17 cellular contexts compared by ENCODE assay signal in the genomic region with DNA sequence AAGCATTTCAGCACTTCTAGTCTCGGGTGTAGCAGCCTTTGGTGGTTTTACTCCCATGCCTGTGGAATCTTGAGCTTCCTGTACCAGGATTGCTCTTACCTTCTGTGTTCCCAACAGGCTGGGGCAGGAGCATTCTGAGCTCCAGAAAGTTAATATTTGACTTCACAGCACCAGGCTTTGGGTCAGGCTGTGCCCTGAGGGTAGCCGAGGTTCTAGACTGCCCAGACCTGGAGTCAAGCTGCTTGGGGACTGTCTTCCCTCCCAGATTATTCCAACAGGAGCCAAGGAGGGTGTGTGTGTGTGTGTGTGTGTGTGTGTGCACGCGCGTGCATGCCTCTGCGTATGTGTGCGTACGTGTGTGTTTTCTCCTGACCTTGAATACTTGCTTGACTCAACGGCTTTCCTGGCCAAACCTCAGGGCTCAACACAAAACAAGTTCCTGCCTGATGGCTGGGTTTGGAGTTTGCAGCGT.
DNase-seq lines count a peak whose midpoint lies in the region; ATAC-seq and TF ChIP-seq lines count a peak whose summit lies in the region.
"Had no signal": no experiment of that assay in that cellular context is flagged by ENCODE, and none has a peak within 500 bp of the region (broad histone marks: within the 10 kb centered on the region; RNA-seq: fewer than 3 reads in every experiment).

No MANE protein-coding gene starts in this region.

- H3K27me3 ChIP-seq in esophagus muscularis mucosa, result no peaks in the 10 kb centered on the region
- H3K27me3 ChIP-seq in stomach smooth muscle (ENCODE audit: control insufficient read depth in 1 of 2, insufficient read depth in 2 of 2, low read length in 2 of 2), result no peaks in the 10 kb centered on the region

- no peaks in the 10 kb centered on the region for H3K9me3 Mint-ChIP-seq in mesothelial cell of epicardium
- H3K9me3 Mint-ChIP-seq in activated naive CD8-positive, alpha-beta T cell treated with anti-CD3 and anti-CD28 coated beads, Interleukin-2, amount 50 U/mL, for 24 hours, result no peaks in the 10 kb centered on the region

- peaks cover 24% of the 10 kb centered on the region for H3K4me1 Mint-ChIP-seq in mesothelial cell of epicardium
- H3K4me1 Mint-ChIP-seq in activated naive CD8-positive, alpha-beta T cell treated with anti-CD3 and anti-CD28 coated beads, Interleukin-2, amount 50 U/mL, for 24 hours, result peaks cover 32% of the 10 kb centered on the region

- TF ChIP-seq POLR2A in esophagus muscularis mucosa (IDR thresholded peaks at IDR 0.05; ENCODE audit: low read depth), result no peak

- peak overlapping the region; percentile 85 for H3K27ac Mint-ChIP-seq in mesothelial cell of epicardium
- H3K27ac Mint-ChIP-seq in activated naive CD8-positive, alpha-beta T cell treated with anti-CD3 and anti-CD28 coated beads, Interleukin-2, amount 50 U/mL, for 24 hours, result no peak overlapping the region
- H3K27ac Mint-ChIP-seq: activated CD4-positive, alpha-beta T cell treated with anti-CD3 and anti-CD28 coated beads for 36 hours had no signal

- CTCF ChIA-PET in RWPE1 (lab: Yijun Ruan, JAX), result no interaction called here

- intact Hi-C loops in esophagus muscularis mucosa (cut with DNase I) (loop anchor here (5.0 kb wide), 1 partner anchor 96 kb away; the partner anchor contains the start of gene FLNB), posterior cingulate gyrus (cut with DNase I) (no loop called here)

- H3K9me3 ChIP-seq in esophagus muscularis mucosa (no peaks in the 10 kb centered on the region), stomach smooth muscle (ENCODE audit: control insufficient read depth in 2 of 2, low read length in 2 of 2) (no peaks in the 10 kb centered on the region)
- H3K9me3 ChIP-seq: psoas muscle had no signal

- TF ChIP-seq CTCF in RWPE1 (conservative IDR thresholded peaks at IDR 0.05; ENCODE audit: low read depth) (no peak), esophagus muscularis mucosa (IDR thresholded peaks at IDR 0.05) (no peak), mesothelial cell of epicardium (IDR thresholded peaks at IDR 0.05; ENCODE audit: unreplicated experiment) (no peak)

- no peak for TF ChIP-seq EP300 in esophagus muscularis mucosa (IDR thresholded peaks at IDR 0.05)

- H3K4me1 ChIP-seq in esophagus muscularis mucosa (peaks cover 5 to 48% (median 40%) of the 10 kb centered on the region in 4 donors), stomach smooth muscle (ENCODE audit: control insufficient read depth, insufficient read depth, low read length) (peaks cover 29% of the 10 kb centered on the region)
- H3K4me1 ChIP-seq: psoas muscle had no signal

- H3K27me3 Mint-ChIP-seq in mesothelial cell of epicardium (ENCODE audit: low read depth), result no peaks in the 10 kb centered on the region
- no peaks in the 10 kb centered on the region for H3K27me3 Mint-ChIP-seq in activated naive CD8-positive, alpha-beta T cell treated with anti-CD3 and anti-CD28 coated beads, Interleukin-2, amount 50 U/mL, for 24 hours
- H3K27me3 Mint-ChIP-seq: activated CD4-positive, alpha-beta T cell treated with anti-CD3 and anti-CD28 coated beads for 36 hours had no signal

- ATAC-seq in activated naive CD8-positive, alpha-beta T cell treated with anti-CD3 and anti-CD28 coated beads, Interleukin-2, amount 50 U/mL, for 24 hours, result no peak
- ATAC-seq: activated CD4-positive, alpha-beta T cell treated with anti-CD3 and anti-CD28 coated beads for 36 hours; psoas muscle had no signal

- H3K4me3 ChIP-seq in esophagus muscularis mucosa (no peak overlapping the region), stomach smooth muscle (ENCODE audit: low read length in 2 of 2) (peak overlapping the region in 1 of 2 donors; percentile 22)
- H3K4me3 ChIP-seq: coronary artery, psoas muscle had no signal

- no peak overlapping the region for H3K4me3 Mint-ChIP-seq in mesothelial cell of epicardium
- H3K4me3 Mint-ChIP-seq in activated naive CD8-positive, alpha-beta T cell treated with anti-CD3 and anti-CD28 coated beads, Interleukin-2, amount 50 U/mL, for 24 hours, result no peak overlapping the region
- H3K4me3 Mint-ChIP-seq: activated CD4-positive, alpha-beta T cell treated with anti-CD3 and anti-CD28 coated beads for 36 hours had no signal

- POLR2A ChIA-PET in RWPE1 (lab: Yijun Ruan, JAX; ENCODE audit: low non-redundant PET), result no interaction called here

- H3K36me3 Mint-ChIP-seq in mesothelial cell of epicardium, result peaks cover 56% of the 10 kb centered on the region
- H3K36me3 Mint-ChIP-seq in activated naive CD8-positive, alpha-beta T cell treated with anti-CD3 and anti-CD28 coated beads, Interleukin-2, amount 50 U/mL, for 24 hours (ENCODE audit: low read depth), result peaks cover 16% of the 10 kb centered on the region

- H3K9ac ChIP-seq in stomach smooth muscle (ENCODE audit: low read length in 2 of 2), result no peak overlapping the region

- peak overlapping the region; percentile 69 for H3K27ac ChIP-seq in RWPE1
- peak overlapping the region; percentile 47 to 68 (median 58) for H3K27ac ChIP-seq in esophagus muscularis mucosa (replicated peaks in 1 of 4)
- H3K27ac ChIP-seq in stomach smooth muscle (ENCODE audit: low read length), result peak overlapping the region; percentile 64
- H3K27ac ChIP-seq: coronary artery, psoas muscle had no signal

- DNase-seq in RWPE1 (ENCODE audit: low spot score) (no peak), esophagus muscularis mucosa (ENCODE audit: extremely low spot score) (no peak), mesothelial cell of epicardium (ENCODE audit: low spot score in 2 of 2, unreplicated experiment in 2 of 2) (no peak), T1000 (lab: John Stamatoyannopoulos, UW) (no peak), posterior cingulate gyrus (no peak), NCI-H510A treated with DMSO at 0.1 percent for 48 hours (lab: John Stamatoyannopoulos, UW) (no peak)
- DNase-seq in activated naive CD8-positive, alpha-beta T cell treated with anti-CD3 and anti-CD28 coated beads, Interleukin-2, amount 50 U/mL, for 24 hours, result no peak
- DNase-seq: activated CD4-positive, alpha-beta T cell treated with anti-CD3 and anti-CD28 coated beads for 36 hours; activated T-cell treated with anti-CD3 and anti-CD28 coated beads for 4 hours; COR-L47; NCI-H2081; psoas muscle; Right ventricle myocardium superior; stimulated activated CD4-positive, alpha-beta T cell treated with anti-CD3 and anti-CD28 coated beads, Interleukin-1b, Interleukin-23, amount 100 ng/mL, for 48 hours; T-helper 2 cell had no signal

- peaks cover 22 to 96% (median 72%) of the 10 kb centered on the region in 4 donors for H3K36me3 ChIP-seq in esophagus muscularis mucosa
- peaks cover 18 to 46% of the 10 kb centered on the region in 2 donors for H3K36me3 ChIP-seq in stomach smooth muscle (ENCODE audit: control insufficient read depth in 2 of 2, insufficient read depth in 2 of 2, low read length in 2 of 2)

- 71% methylated on average over 1 of the region's 10 CpGs for WGBS in esophagus muscularis mucosa
